In the genomic region with DNA sequence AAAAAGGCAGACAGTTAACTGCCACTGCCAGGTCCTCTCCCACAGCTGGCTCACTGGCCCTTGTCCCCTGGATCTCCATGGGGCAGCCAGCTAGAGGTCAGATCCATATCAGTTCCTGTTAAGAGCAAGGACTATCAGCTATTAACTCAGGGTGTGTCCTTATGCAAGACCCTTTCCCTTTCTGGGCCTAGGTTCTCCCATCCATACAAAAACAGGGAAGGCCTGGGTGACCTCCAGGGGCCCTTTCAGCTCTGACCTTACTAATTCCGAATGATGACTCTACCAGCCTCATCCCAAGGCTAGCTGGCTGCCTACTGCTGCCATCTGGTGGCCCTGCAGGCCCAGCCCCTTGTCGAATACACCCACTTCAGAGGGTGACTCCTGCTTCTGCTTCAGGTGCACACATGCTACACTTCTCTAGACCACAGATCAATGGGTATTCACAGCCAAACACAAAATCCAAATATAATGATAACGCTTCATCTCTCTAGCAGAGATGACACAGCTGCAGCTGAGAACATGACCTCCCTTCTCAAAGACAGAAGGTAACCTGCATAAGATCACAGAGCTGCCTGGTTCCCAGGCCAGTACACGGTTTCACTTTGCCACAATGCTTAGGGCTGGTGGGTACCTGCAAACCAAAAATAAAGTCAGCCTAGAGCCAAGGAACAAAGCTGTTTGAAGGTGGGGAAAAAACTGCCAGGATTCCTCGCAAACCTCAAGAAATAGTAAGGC, we compare ENCODE assay signal across 9 cellular contexts. TPM values are rescaled to one million over a fixed set of nuclear protein-coding genes. Genes with fewer than 3 reads are reported as not detected.
DNase-seq lines count a peak whose midpoint lies in the region; ATAC-seq and TF ChIP-seq lines count a peak whose summit lies in the region.
"Had no signal": no experiment of that assay in that cellular context is flagged by ENCODE, and none has a peak within 500 bp of the region (broad histone marks: within the 10 kb centered on the region; RNA-seq: fewer than 3 reads in every experiment).

No MANE protein-coding gene starts in this region.

- no peak overlapping the region for H3K4me3 ChIP-seq in GM23248
- no peak overlapping the region for H3K4me3 ChIP-seq in astrocyte of the spinal cord (ENCODE audit: low read depth, low read length)
- H3K4me3 ChIP-seq in stomach, result no peak overlapping the region

- intact Hi-C loops in stomach (cut with DNase I; ENCODE audit: low total_unique reads), result loop anchor here (5.0 to 10.0 kb wide), 2 partner anchors 246 to 374 kb away; partner anchors contain the start of gene KCNC1

- no peak overlapping the region for H2AFZ ChIP-seq in GM23248

- H3K27me3 ChIP-seq in GM23248 (replicated peaks; ENCODE audit: insufficient read depth), result no peaks in the 10 kb centered on the region
- no peaks in the 10 kb centered on the region for H3K27me3 ChIP-seq in stomach
- H3K27me3 ChIP-seq: neutrophil had no signal

- no peak overlapping the region for H3K4me2 ChIP-seq in GM23248 (ENCODE audit: unreplicated experiment)

- TF ChIP-seq POLR2A in stomach (IDR thresholded peaks at IDR 0.05), result no peak

- 44 to 56% methylated on average over 5 of the region's 5 CpGs for WGBS in GM23248 (ENCODE audit: low coverage in 1 of 2, low lambda C conversion rate in 2 of 2, missing lambda C conversion rate in 2 of 2), 2 experiments
- WGBS in stomach, 5 donors, result 56 to 66% (median 58%) methylated on average over 5 of the region's 5 CpGs

- TF ChIP-seq CTCF in astrocyte of the spinal cord (IDR thresholded peaks at IDR 0.05; ENCODE audit: low read depth, low read length), result peak; percentile 95
- TF ChIP-seq CTCF in stomach (IDR thresholded peaks at IDR 0.05), result peak in 5 of 7 experiments; percentile 34 to 55 (median 38)

- no peak for ATAC-seq in HG02870 (IDR thresholded peaks at IDR 0.05; ENCODE audit: unreplicated experiment)

- H3F3A ChIP-seq in GM23248 (ENCODE audit: insufficient read depth), result no peaks in the 10 kb centered on the region

- in situ Hi-C loops in GM23248 (cut with MboI), result loop anchor here (10.0 kb wide), 2 partner anchors 224 to 384 kb away; no protein-coding TSS in a partner anchor
- in situ Hi-C loops in astrocyte of the spinal cord (cut with HindIII; ENCODE audit: low sequenced_read_pairs), result no loop called here

- no peak overlapping the region for H3K9ac ChIP-seq in GM23248

- H3K79me2 ChIP-seq in GM23248 (ENCODE audit: insufficient read depth), result no peaks in the 10 kb centered on the region

- DNase-seq in DMS114 treated with DMSO at 0.1 percent for 48 hours (lab: John Stamatoyannopoulos, UW; ENCODE audit: unreplicated experiment) (peak; percentile 6), GM23248 (peak; percentile 73), NCI-H526 treated with DMSO at 0.1 percent for 48 hours (lab: John Stamatoyannopoulos, UW) (peak; percentile 49), astrocyte of the spinal cord (ENCODE audit: low read depth, low spot score) (peak; percentile 32), iris pigment epithelial cell (ENCODE audit: low read depth) (peak; percentile 48), stomach (peak; percentile 43)
- no peak for DNase-seq in activated CD8-positive, alpha-beta memory T cell treated with anti-CD3 and anti-CD28 coated beads for 24 hours

- no peak for TF ChIP-seq EP300 in stomach (IDR thresholded peaks at IDR 0.05)

- H3K9me3 ChIP-seq in GM23248 (ENCODE audit: low read depth), result no peaks in the 10 kb centered on the region
- H3K9me3 ChIP-seq in stomach, result no peaks in the 10 kb centered on the region
- H3K9me3 ChIP-seq: neutrophil had no signal

- H3K4me1 ChIP-seq in GM23248 (ENCODE audit: insufficient read depth) (no peaks in the 10 kb centered on the region), stomach (peaks cover 0 to 6% (median 2%) of the 10 kb centered on the region in 4 donors)

- H4K20me1 ChIP-seq in GM23248 (ENCODE audit: insufficient read depth), result no peaks in the 10 kb centered on the region

- no peak overlapping the region for H3K27ac ChIP-seq in GM23248
- no peak overlapping the region for H3K27ac ChIP-seq in stomach
- H3K27ac ChIP-seq: neutrophil had no signal

- no peaks in the 10 kb centered on the region for H3K36me3 ChIP-seq in GM23248 (ENCODE audit: low read depth)
- H3K36me3 ChIP-seq in stomach, result peaks cover 4 to 40% (median 27%) of the 10 kb centered on the region in 4 donors
- H3K36me3 ChIP-seq: neutrophil had no signal

- no peaks in the 10 kb centered on the region for H3K9me2 ChIP-seq in GM23248 (ENCODE audit: insufficient read depth)

RNA-seq across cellular contexts. Expression of gene SERGEF, which starts 34.1 kb away (rescaled TPM):
- total RNA-seq in GM23248 (2014; rRNA removed; shearing (Covaris generic)), result 16.8 and 18.3 TPM in 2 replicates
- polyA plus RNA-seq in GM23248 (2016; fragmentation: Nextera tagmentation; extraction: Ambion mirVana) (16.7 and 23.2 TPM in 2 replicates), stomach (100 to 1,000 TPM in 1 of 3 donors, 10 to 100 TPM in 2; 73.5 to 101 (median 86.0) TPM)
- 100 to 1,000 TPM in 1 of 5 donors, 10 to 100 TPM in 2, 1 to 10 TPM in 1, not detected in 1; 9.3 to 158 (median 20.5) TPM for total RNA-seq in stomach
